9 cellular contexts compared by ENCODE assay signal in genomic region chr12:6965714-6966113, GRCh38. TPM values are rescaled to one million over a fixed set of nuclear protein-coding genes. Genes with fewer than 3 reads are reported as not detected.
DNase-seq lines count a peak whose midpoint lies in the region; ATAC-seq and TF ChIP-seq lines count a peak whose summit lies in the region.
"Had no signal": no experiment of that assay in that cellular context is flagged by ENCODE, and none has a peak within 500 bp of the region (broad histone marks: within the 10 kb centered on the region; RNA-seq: fewer than 3 reads in every experiment).

No MANE protein-coding gene starts in this region.

- no peaks in the 10 kb centered on the region for H3K9me3 ChIP-seq in esophagus squamous epithelium

- no peak for ATAC-seq in activated CD8-positive, alpha-beta memory T cell treated with anti-CD3 and anti-CD28 coated beads, Interleukin-2, amount 10 ng/mL, durations not matched to agents 7 days and 5 days
- ATAC-seq in stimulated activated memory B cell treated with anti-CD40 and anti-IgM and Interleukin-4, amounts not matched to agents 10 μg/mL and 1 μg/mL and 100 μg/mL, for 72 hours, result no peak

- peaks cover 49% of the 10 kb centered on the region for H3K36me3 Mint-ChIP-seq in activated CD8-positive, alpha-beta memory T cell treated with anti-CD3 and anti-CD28 coated beads, Interleukin-2, amount 10 ng/mL, durations not matched to agents 7 days and 5 days
- peaks cover 35% of the 10 kb centered on the region for H3K36me3 Mint-ChIP-seq in stimulated activated memory B cell treated with anti-CD40 and anti-IgM and Interleukin-4, amounts not matched to agents 10 μg/mL and 1 μg/mL and 100 μg/mL, for 72 hours

- no peak for TF ChIP-seq POLR2A in esophagus squamous epithelium (IDR thresholded peaks at IDR 0.05)

- in situ Hi-C loops in GM13977 (cut with MboI; ENCODE audit: low pct_unique_long_range_greater_than_20kb, low sequenced_read_pairs, unreplicated experiment), result no loop called here

- no peak overlapping the region for H3K4me3 Mint-ChIP-seq in activated CD8-positive, alpha-beta memory T cell treated with anti-CD3 and anti-CD28 coated beads, Interleukin-2, amount 10 ng/mL, durations not matched to agents 7 days and 5 days
- H3K4me3 Mint-ChIP-seq in stimulated activated memory B cell treated with anti-CD40 and anti-IgM and Interleukin-4, amounts not matched to agents 10 μg/mL and 1 μg/mL and 100 μg/mL, for 72 hours, result no peak overlapping the region

- no peak overlapping the region for H3K4me3 ChIP-seq in esophagus squamous epithelium

- CTCF ChIA-PET in activated CD8-positive, alpha-beta memory T cell treated with anti-CD3 and anti-CD28 coated beads, Interleukin-2, amount 10 ng/mL, durations not matched to agents 7 days and 5 days (lab: Charles Lee), result interaction anchor here (0.8 to 13.5 kb wide), 6 partner anchors 10 to 144 kb away, joined by 3 to 709 read pairs (median 9); partner anchors contain the start of genes C12orf57, C1RL, PTPN6 and RNU7-1
- CTCF ChIA-PET in RWPE1 (lab: Yijun Ruan, JAX), result interaction anchor here (1.2 to 2.7 kb wide), 2 partner anchors 21 kb away, joined by 5 to 14 read pairs; no protein-coding TSS in a partner anchor

- POLR2A ChIA-PET in RWPE1 (lab: Yijun Ruan, JAX; ENCODE audit: low non-redundant PET), result no interaction called here

- peaks cover 20 to 43% (median 22%) of the 10 kb centered on the region in 3 donors for H3K36me3 ChIP-seq in esophagus squamous epithelium

- H3K4me1 Mint-ChIP-seq in activated CD8-positive, alpha-beta memory T cell treated with anti-CD3 and anti-CD28 coated beads, Interleukin-2, amount 10 ng/mL, durations not matched to agents 7 days and 5 days, result peaks cover 55% of the 10 kb centered on the region
- peaks cover 64% of the 10 kb centered on the region for H3K4me1 Mint-ChIP-seq in stimulated activated memory B cell treated with anti-CD40 and anti-IgM and Interleukin-4, amounts not matched to agents 10 μg/mL and 1 μg/mL and 100 μg/mL, for 72 hours

- H3K4me1 ChIP-seq in esophagus squamous epithelium, result peaks cover 30 to 85% (median 47%) of the 10 kb centered on the region in 3 donors

- H3K27me3 ChIP-seq in esophagus squamous epithelium, result no peaks in the 10 kb centered on the region

- intact Hi-C loops in esophagus squamous epithelium (cut with DNase I), result no loop called here

- TF ChIP-seq CTCF in RWPE1 (conservative IDR thresholded peaks at IDR 0.05; ENCODE audit: low read depth) (no peak), esophagus squamous epithelium (IDR thresholded peaks at IDR 0.05) (no peak), GM13977 (IDR thresholded peaks at IDR 0.05; ENCODE audit: extremely low read depth, insufficient read depth, missing control alignments) (no peak)

- H3K27ac Mint-ChIP-seq in activated CD8-positive, alpha-beta memory T cell treated with anti-CD3 and anti-CD28 coated beads, Interleukin-2, amount 10 ng/mL, durations not matched to agents 7 days and 5 days, result peak overlapping the region; percentile 82
- H3K27ac Mint-ChIP-seq in stimulated activated memory B cell treated with anti-CD40 and anti-IgM and Interleukin-4, amounts not matched to agents 10 μg/mL and 1 μg/mL and 100 μg/mL, for 72 hours, result peak overlapping the region; percentile 69

- WGBS in esophagus squamous epithelium, 2 donors, result 51 to 64% methylated on average over 3 to 4 of the region's 4 CpGs

- peak overlapping the region; percentile 72 for H3K27ac ChIP-seq in RWPE1
- H3K27ac ChIP-seq in esophagus squamous epithelium, result peak overlapping the region; percentile 91 to 99 (median 96)

- no peaks in the 10 kb centered on the region for H3K9me3 Mint-ChIP-seq in activated CD8-positive, alpha-beta memory T cell treated with anti-CD3 and anti-CD28 coated beads, Interleukin-2, amount 10 ng/mL, durations not matched to agents 7 days and 5 days (ENCODE audit: low read depth)
- no peaks in the 10 kb centered on the region for H3K9me3 Mint-ChIP-seq in stimulated activated memory B cell treated with anti-CD40 and anti-IgM and Interleukin-4, amounts not matched to agents 10 μg/mL and 1 μg/mL and 100 μg/mL, for 72 hours
- H3K9me3 Mint-ChIP-seq: activated T-cell treated with anti-CD3 and anti-CD28 coated beads, Interleukin-2, amount 50 U/mL, for 4 hours had no signal

- DNase-seq in activated CD8-positive, alpha-beta memory T cell treated with anti-CD3 and anti-CD28 coated beads, Interleukin-2, amount 10 ng/mL, durations not matched to agents 7 days and 5 days, result no peak
- no peak for DNase-seq in activated CD8-positive, alpha-beta memory T cell treated with anti-CD3 and anti-CD28 coated beads, Interleukin-2, amount 50 U/mL, for 4 hours
- DNase-seq in RWPE1 (ENCODE audit: low spot score) (no peak), esophagus squamous epithelium (lab: John Stamatoyannopoulos, UW) (no peak), GM13977 (ENCODE audit: low spot score) (no peak), NCI-H345 treated with DMSO at 0.1 percent for 48 hours (lab: John Stamatoyannopoulos, UW; ENCODE audit: unreplicated experiment) (no peak), OCI-M2 (lab: John Stamatoyannopoulos, UW; ENCODE audit: unreplicated experiment) (no peak)

- no peaks in the 10 kb centered on the region for H3K27me3 Mint-ChIP-seq in activated CD8-positive, alpha-beta memory T cell treated with anti-CD3 and anti-CD28 coated beads, Interleukin-2, amount 10 ng/mL, durations not matched to agents 7 days and 5 days
- H3K27me3 Mint-ChIP-seq in stimulated activated memory B cell treated with anti-CD40 and anti-IgM and Interleukin-4, amounts not matched to agents 10 μg/mL and 1 μg/mL and 100 μg/mL, for 72 hours, result no peaks in the 10 kb centered on the region

RNA-seq across cellular contexts. Expression of gene PHB2, which starts 4.8 kb away (rescaled TPM):
- total RNA-seq in activated CD8-positive, alpha-beta memory T cell treated with anti-CD3 and anti-CD28 coated beads, Interleukin-2, amount 10 ng/mL, durations not matched to agents 7 days and 5 days, result 100 to 1,000 TPM; 211 to 271 TPM
- 100 to 1,000 TPM; 127 to 259 (median 241) TPM for total RNA-seq in esophagus squamous epithelium

RNA-seq across cellular contexts. Expression of gene EMG1, which starts 5.0 kb away (rescaled TPM):
- 10 to 100 TPM; 59.9 to 69.5 TPM for total RNA-seq in activated CD8-positive, alpha-beta memory T cell treated with anti-CD3 and anti-CD28 coated beads, Interleukin-2, amount 10 ng/mL, durations not matched to agents 7 days and 5 days
- 10 to 100 TPM; 16.1 to 39.5 (median 36.2) TPM for total RNA-seq in esophagus squamous epithelium

RNA-seq across cellular contexts. Expression of gene PTPN6, which starts 14.6 kb away (rescaled TPM):
- 100 to 1,000 TPM; 283 to 367 TPM for total RNA-seq in activated CD8-positive, alpha-beta memory T cell treated with anti-CD3 and anti-CD28 coated beads, Interleukin-2, amount 10 ng/mL, durations not matched to agents 7 days and 5 days
- total RNA-seq in esophagus squamous epithelium, result 10 to 100 TPM; 11.0 to 29.7 (median 21.5) TPM

RNA-seq across cellular contexts. Expression of gene C12orf57, which starts 21.9 kb away (rescaled TPM):
- 100 to 1,000 TPM; 120 to 132 TPM for total RNA-seq in activated CD8-positive, alpha-beta memory T cell treated with anti-CD3 and anti-CD28 coated beads, Interleukin-2, amount 10 ng/mL, durations not matched to agents 7 days and 5 days
- 100 to 1,000 TPM; 110 to 377 (median 156) TPM for total RNA-seq in esophagus squamous epithelium

RNA-seq across cellular contexts. Expression of gene RNU7-1, which starts 22.1 kb away (rescaled TPM):
- not detected for total RNA-seq in activated CD8-positive, alpha-beta memory T cell treated with anti-CD3 and anti-CD28 coated beads, Interleukin-2, amount 10 ng/mL, durations not matched to agents 7 days and 5 days
- not detected for total RNA-seq in esophagus squamous epithelium
- total RNA-seq: activated T-cell treated with anti-CD3 and anti-CD28 coated beads, Interleukin-2, amount 50 U/mL, for 4 hours had no signal

Comparison
In these comparisons a context has a peak if more than half of its experiments do, and no peak if none do; other contexts are left out.
1. RNA of gene PTPN6, which starts 14.6 kb away (total RNA-seq): 283 to 367 TPM in activated CD8-positive, alpha-beta memory T cell treated with anti-CD3 and anti-CD28 coated beads, Interleukin-2, amount 10 ng/mL, durations not matched to agents 7 days and 5 days; 11.0 to 29.7 TPM in esophagus squamous epithelium; every median in the first group is over 4 times any median in the second.